26 cellular contexts compared by ENCODE assay signal in the genomic region with DNA sequence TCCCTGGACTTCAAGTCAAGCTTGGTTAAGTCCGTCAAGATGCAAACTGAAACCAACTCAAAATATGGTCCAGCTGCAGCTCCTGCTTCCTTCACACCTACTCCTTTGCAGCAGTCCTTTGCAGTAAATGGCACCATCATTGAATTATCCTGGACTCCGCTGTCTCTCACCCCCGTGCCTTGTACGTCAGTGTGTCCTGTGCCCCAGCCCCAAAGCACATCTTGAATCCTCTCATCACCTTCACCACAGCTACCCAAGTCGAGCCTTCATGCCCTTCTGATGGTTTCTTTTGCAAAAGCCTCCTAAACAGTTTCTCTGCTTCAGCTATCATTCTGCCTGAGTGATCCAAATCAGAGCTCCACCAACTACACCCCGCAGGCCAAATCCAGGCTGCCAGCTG.
"Had no signal": no experiment of that assay in that cellular context is flagged by ENCODE, and none has a peak within 500 bp of the region (broad histone marks: within the 10 kb centered on the region; RNA-seq: fewer than 3 reads in every experiment).

No MANE protein-coding gene starts in this region.

- H3K27ac ChIP-seq: breast epithelium, SK-N-MC had no signal

- H3K27ac Mint-ChIP-seq: activated B cell treated with CpG ODN at 0.5 μM for 24 hours; activated CD4-positive, alpha-beta T cell treated with anti-CD3 and anti-CD28 coated beads, Interleukin-2, amount 10 ng/mL, durations not matched to agents 24 days and 14 days; activated naive CD4-positive, alpha-beta T cell treated with anti-CD3 and anti-CD28 coated beads, Interleukin-2, amount 50 U/mL, for 24 hours; activated T-helper 1 cell treated with anti-CD3 and anti-CD28 coated beads, Interleukin-12 subunit alpha, Interleukin-12 subunit beta, Interleukin-2, Interleukin-4 antibody, amounts not matched to agents 30 ng/mL and 10 ng/mL and 1 ng/mL, durations not matched to agents 14 hours and 24 hours and 36 hours; T-cell had no signal

- H3K9me3 ChIP-seq: breast epithelium had no signal

- H3K36me3 Mint-ChIP-seq: activated naive CD4-positive, alpha-beta T cell treated with anti-CD3 and anti-CD28 coated beads, Interleukin-2, amount 50 U/mL, for 24 hours; T-cell had no signal

- DNase-seq: activated B cell treated with CpG ODN at 0.5 μM for 24 hours; activated CD4-positive, alpha-beta T cell treated with anti-CD3 and anti-CD28 coated beads for 1 hour; activated CD4-positive, alpha-beta T cell treated with anti-CD3 and anti-CD28 coated beads, Interleukin-2, amount 10 ng/mL, durations not matched to agents 24 days and 14 days; activated CD4-positive, alpha-beta T cell treated with anti-CD3 and anti-CD28 coated beads, Interleukin-2, amount 50 U/mL, for 48 hours; activated effector memory CD4-positive, alpha-beta T cell treated with Interleukin-2 at 50 U/mL for 16 hours; activated naive CD4-positive, alpha-beta T cell; activated T-cell treated with anti-CD3 and anti-CD28 coated beads, Interleukin-2, amount 50 U/mL, for 1 hour; aorta; caudate nucleus; KG1; MV-4-11; NCI-H1092 treated with DMSO at 0.1 percent for 48 hours; NCI-H1436; NCI-H1694 treated with DMSO at 0.1 percent for 48 hours; NCI-H2029 treated with DMSO at 0.1 percent for 48 hours; NCI-H345; NCI-H510A; NCI-H526 treated with DMSO at 0.1 percent for 48 hours; NCI-H82; T-cell; T-helper 2 cell; T1000 had no signal

- H3K9me3 Mint-ChIP-seq: activated B cell treated with CpG ODN at 0.5 μM for 24 hours; activated CD4-positive, alpha-beta T cell treated with anti-CD3 and anti-CD28 coated beads, Interleukin-2, amount 10 ng/mL, durations not matched to agents 24 days and 14 days; activated naive CD4-positive, alpha-beta T cell treated with anti-CD3 and anti-CD28 coated beads, Interleukin-2, amount 50 U/mL, for 24 hours; activated T-helper 1 cell treated with anti-CD3 and anti-CD28 coated beads, Interleukin-12 subunit alpha, Interleukin-12 subunit beta, Interleukin-2, Interleukin-4 antibody, amounts not matched to agents 30 ng/mL and 10 ng/mL and 1 ng/mL, durations not matched to agents 14 hours and 24 hours and 36 hours; T-cell had no signal

- H3K4me3 ChIP-seq: breast epithelium, SK-N-MC had no signal

- H3K4me1 ChIP-seq: breast epithelium had no signal

- H3K4me1 Mint-ChIP-seq: activated B cell treated with CpG ODN at 0.5 μM for 24 hours; activated CD4-positive, alpha-beta T cell treated with anti-CD3 and anti-CD28 coated beads, Interleukin-2, amount 10 ng/mL, durations not matched to agents 24 days and 14 days; activated naive CD4-positive, alpha-beta T cell treated with anti-CD3 and anti-CD28 coated beads, Interleukin-2, amount 50 U/mL, for 24 hours; T-cell had no signal

- H3K36me3 ChIP-seq: breast epithelium had no signal

- H3K4me3 Mint-ChIP-seq: activated B cell treated with CpG ODN at 0.5 μM for 24 hours; activated CD4-positive, alpha-beta T cell treated with anti-CD3 and anti-CD28 coated beads, Interleukin-2, amount 10 ng/mL, durations not matched to agents 24 days and 14 days; activated naive CD4-positive, alpha-beta T cell treated with anti-CD3 and anti-CD28 coated beads, Interleukin-2, amount 50 U/mL, for 24 hours; activated T-helper 1 cell treated with anti-CD3 and anti-CD28 coated beads, Interleukin-12 subunit alpha, Interleukin-12 subunit beta, Interleukin-2, Interleukin-4 antibody, amounts not matched to agents 30 ng/mL and 10 ng/mL and 1 ng/mL, durations not matched to agents 14 hours and 24 hours and 36 hours; T-cell had no signal

- ATAC-seq: T-cell had no signal
